20 cellular contexts compared by ENCODE assay signal in genomic region chr20:62246872-62247652, GRCh38. TPM values are rescaled to one million over a fixed set of nuclear protein-coding genes. Genes with fewer than 3 reads are reported as not detected.
DNase-seq lines count a peak whose midpoint lies in the region; ATAC-seq, FAIRE-seq and TF ChIP-seq lines count a peak whose summit lies in the region.
"Had no signal": no experiment of that assay in that cellular context is flagged by ENCODE, and none has a peak within 500 bp of the region (broad histone marks: within the 10 kb centered on the region; RNA-seq: fewer than 3 reads in every experiment).

No MANE protein-coding gene starts in this region.

- H3K4me3 ChIP-seq in CD8-positive, alpha-beta T cell (ENCODE audit: low read depth, low read length), result no peak overlapping the region
- H3K4me3 ChIP-seq in right cardiac atrium (ENCODE audit: low read length) (no peak overlapping the region), trophoblast cell (ENCODE audit: low read depth, low read length) (no peak overlapping the region)
- H3K4me3 ChIP-seq: SK-N-MC, smooth muscle cell, vagina had no signal

- H3K36me3 Mint-ChIP-seq in CD8-positive, alpha-beta T cell, result peaks cover 37% of the 10 kb centered on the region
- H3K36me3 Mint-ChIP-seq in endothelial cell (ENCODE audit: low read depth, unreplicated experiment), result no peaks in the 10 kb centered on the region

- H3K9me3 Mint-ChIP-seq in CD8-positive, alpha-beta T cell, result no peaks in the 10 kb centered on the region
- H3K9me3 Mint-ChIP-seq in endothelial cell (ENCODE audit: unreplicated experiment), result no peaks in the 10 kb centered on the region
- H3K9me3 Mint-ChIP-seq: stimulated activated memory B cell treated with anti-CD40 and anti-IgM and Interleukin-4, amounts not matched to agents 10 μg/mL and 1 μg/mL and 100 μg/mL, for 72 hours had no signal

- no peak overlapping the region for H3K27ac ChIP-seq in CD8-positive, alpha-beta T cell (ENCODE audit: low read depth, low read length)
- H3K27ac ChIP-seq in right cardiac atrium (ENCODE audit: low read length) (peak overlapping the region; percentile 44), trophoblast cell (ENCODE audit: low read depth, low read length) (no peak overlapping the region)
- H3K27ac ChIP-seq: HL-60, SK-N-MC, vagina had no signal

- H2AFZ ChIP-seq in trophoblast cell (ENCODE audit: insufficient read depth, low read length, poor library complexity), result no peak overlapping the region

- peaks cover 8% of the 10 kb centered on the region for H3K4me1 ChIP-seq in CD8-positive, alpha-beta T cell (ENCODE audit: insufficient read depth, low read length)
- H3K4me1 ChIP-seq in right cardiac atrium (ENCODE audit: control insufficient read depth, insufficient read depth, low read length), result peaks cover 16% of the 10 kb centered on the region
- no peaks in the 10 kb centered on the region for H3K4me1 ChIP-seq in trophoblast cell (ENCODE audit: control insufficient read depth in 1 of 2, insufficient read depth in 2 of 2, low read length in 2 of 2)

- H2AK5ac ChIP-seq in trophoblast cell (ENCODE audit: low read length), result no peak overlapping the region

- H4K12ac ChIP-seq in trophoblast cell (ENCODE audit: low read depth, low read length), result no peak overlapping the region

- H4K8ac ChIP-seq in trophoblast cell (ENCODE audit: low read depth, low read length), result no peak overlapping the region

- no peaks in the 10 kb centered on the region for H3K9me3 ChIP-seq in CD8-positive, alpha-beta T cell (ENCODE audit: low read length)
- no peaks in the 10 kb centered on the region for H3K9me3 ChIP-seq in right cardiac atrium (ENCODE audit: control insufficient read depth, low read length)
- H3K9me3 ChIP-seq in trophoblast cell (ENCODE audit: insufficient read depth, low read depth, low read length), result no peaks in the 10 kb centered on the region
- H3K9me3 ChIP-seq: vagina had no signal

- H3K27me3 Mint-ChIP-seq in CD8-positive, alpha-beta T cell (ENCODE audit: low read depth), result no peaks in the 10 kb centered on the region
- peaks cover 4% of the 10 kb centered on the region for H3K27me3 Mint-ChIP-seq in endothelial cell (ENCODE audit: unreplicated experiment)
- H3K27me3 Mint-ChIP-seq: stimulated activated memory B cell treated with anti-CD40 and anti-IgM and Interleukin-4, amounts not matched to agents 10 μg/mL and 1 μg/mL and 100 μg/mL, for 72 hours had no signal

- peaks cover 5% of the 10 kb centered on the region for H3K79me2 ChIP-seq in trophoblast cell (ENCODE audit: control insufficient read depth, insufficient read depth, low read length, poor library complexity)

- no peak overlapping the region for H3K18ac ChIP-seq in trophoblast cell (ENCODE audit: low read length)

- no peak overlapping the region for H2BK12ac ChIP-seq in trophoblast cell (ENCODE audit: low read length)

- H3K79me1 ChIP-seq in trophoblast cell (ENCODE audit: low read length), result no peaks in the 10 kb centered on the region

- H3K23ac ChIP-seq in trophoblast cell (ENCODE audit: low read length), result no peak overlapping the region

- FAIRE-seq in D721Med (lab: Jason Lieb, UNC), result no peak

- H3K36me3 ChIP-seq in CD8-positive, alpha-beta T cell (ENCODE audit: insufficient read depth, low read length), result peaks cover 3% of the 10 kb centered on the region
- H3K36me3 ChIP-seq in trophoblast cell (ENCODE audit: control insufficient read depth in 1 of 2, insufficient read depth in 2 of 2, low read length in 2 of 2), result peaks cover 21 to 23% of the 10 kb centered on the region in 2 experiments

- POLR2A ChIA-PET in CD8-positive, alpha-beta T cell (lab: Charles Lee), result interaction anchor here (1.4 kb wide), 1 partner anchor 9 kb away, joined by 4 read pairs; no protein-coding TSS in a partner anchor

- peak overlapping the region; percentile 13 for H3K4ac ChIP-seq in trophoblast cell (ENCODE audit: low read depth, low read length)

- ATAC-seq in CD8-positive, alpha-beta T cell, result no peak
- peak; percentile 54 to 64 for ATAC-seq in right cardiac atrium
- ATAC-seq in GM21786 (IDR thresholded peaks at IDR 0.05; ENCODE audit: unreplicated experiment), result no peak
- ATAC-seq: stimulated activated memory B cell treated with anti-CD40 and anti-IgM and Interleukin-4, amounts not matched to agents 10 μg/mL and 1 μg/mL and 100 μg/mL, for 72 hours had no signal

- H3K9ac ChIP-seq in trophoblast cell (ENCODE audit: low read length), result no peak overlapping the region

- H2BK5ac ChIP-seq in trophoblast cell (ENCODE audit: low read depth, low read length, poor library complexity), result no peak overlapping the region

- peaks cover 45% of the 10 kb centered on the region for H3K4me1 Mint-ChIP-seq in CD8-positive, alpha-beta T cell (ENCODE audit: low read depth)
- no peaks in the 10 kb centered on the region for H3K4me1 Mint-ChIP-seq in endothelial cell (ENCODE audit: unreplicated experiment)

- 59% methylated on average over 22 of the region's 22 CpGs for WGBS in right cardiac atrium
- WGBS in trophoblast cell (ENCODE audit: extremely low coverage, insufficient coverage, insufficient read length), result no CpG with 5 or more reads among the region's 22 CpGs

- no peak overlapping the region for H2BK120ac ChIP-seq in trophoblast cell (ENCODE audit: insufficient read depth, low read length, poor library complexity)

- no peak overlapping the region for H3K4me3 Mint-ChIP-seq in CD8-positive, alpha-beta T cell
- no peak overlapping the region for H3K4me3 Mint-ChIP-seq in endothelial cell (ENCODE audit: unreplicated experiment)
- H3K4me3 Mint-ChIP-seq: stimulated activated memory B cell treated with anti-CD40 and anti-IgM and Interleukin-4, amounts not matched to agents 10 μg/mL and 1 μg/mL and 100 μg/mL, for 72 hours had no signal

- no peak overlapping the region for H3K4me2 ChIP-seq in trophoblast cell (ENCODE audit: low read length)
- H3K4me2 ChIP-seq: smooth muscle cell had no signal

- DNase-seq in CD8-positive, alpha-beta T cell, result no peak
- DNase-seq in SHP77 (lab: John Stamatoyannopoulos, UW) (peak; percentile 48 to 80), right cardiac atrium (peak in 2 of 3 donors; percentile 64 to 76), trophoblast cell (no peak), endothelial cell (ENCODE audit: low spot score) (no peak), D721Med (ENCODE audit: insufficient read length, low spot score) (no peak), HPDE6-E6E7 (ENCODE audit: extremely low spot score) (no peak)
- DNase-seq: activated CD4-positive, alpha-beta T cell treated with anti-CD3 and anti-CD28 coated beads, Interleukin-2, amount 50 U/mL, for 48 hours; foreskin melanocyte; Karpas-422; mesendoderm; NCI-H1436 treated with DMSO at 0.1 percent for 48 hours; NCI-H446 treated with DMSO at 0.1 percent for 48 hours had no signal

- no peak overlapping the region for H3K14ac ChIP-seq in trophoblast cell (ENCODE audit: low read length)

- no peaks in the 10 kb centered on the region for H3K27me3 ChIP-seq in CD8-positive, alpha-beta T cell (ENCODE audit: insufficient read depth, low read length)
- H3K27me3 ChIP-seq in right cardiac atrium (ENCODE audit: control insufficient read depth, insufficient read depth) (no peaks in the 10 kb centered on the region), trophoblast cell (ENCODE audit: insufficient read depth, low read length) (no peaks in the 10 kb centered on the region)
- H3K27me3 ChIP-seq: vagina had no signal

- CTCF ChIA-PET in CD8-positive, alpha-beta T cell (lab: Charles Lee), result no interaction called here

- H4K91ac ChIP-seq in trophoblast cell (ENCODE audit: low read depth, low read length), result no peak overlapping the region

- intact Hi-C loops in CD8-positive, alpha-beta T cell (cut with DNase I, micrococcal nuclease), result no loop called here
- intact Hi-C loops in right cardiac atrium (cut with DNase I), result no loop called here

- no peak for TF ChIP-seq CTCF in CD8-positive, alpha-beta T cell (IDR thresholded peaks at IDR 0.05)
- no peak for TF ChIP-seq CTCF in endothelial cell (IDR thresholded peaks at IDR 0.05; ENCODE audit: unreplicated experiment)
- TF ChIP-seq CTCF in D721Med (IDR thresholded peaks at IDR 0.05; ENCODE audit: insufficient read depth, missing control alignments), result no peak

- H3K27ac Mint-ChIP-seq in CD8-positive, alpha-beta T cell, result peak overlapping the region; percentile 22
- H3K27ac Mint-ChIP-seq in endothelial cell (ENCODE audit: unreplicated experiment), result no peak overlapping the region
- H3K27ac Mint-ChIP-seq: stimulated activated memory B cell treated with anti-CD40 and anti-IgM and Interleukin-4, amounts not matched to agents 10 μg/mL and 1 μg/mL and 100 μg/mL, for 72 hours had no signal

RNA-seq across cellular contexts. Expression of gene OSBPL2, which starts 8.7 kb away (rescaled TPM):
- total RNA-seq in CD8-positive, alpha-beta T cell, result 10 to 100 TPM; 63.6 to 64.2 TPM
- 10 to 100 TPM; 44.1 to 61.6 (median 44.7) TPM for total RNA-seq in right cardiac atrium
- polyA plus RNA-seq in right cardiac atrium, result 20.0 TPM
- polyA plus RNA-seq in trophoblast cell (2013), result 57.6 and 60.3 TPM in 2 replicates
- total RNA-seq in endothelial cell (ENCODE audit: unreplicated experiment), result 39.5 TPM

RNA-seq across cellular contexts. Expression of gene HRH3, which starts 27.0 kb away (rescaled TPM):
- total RNA-seq in CD8-positive, alpha-beta T cell, result not detected
- total RNA-seq in right cardiac atrium (not detected), endothelial cell (ENCODE audit: unreplicated experiment) (not detected)
- not detected for polyA plus RNA-seq in right cardiac atrium
- 0.15 and 0.18 TPM in 2 replicates for polyA plus RNA-seq in trophoblast cell (2013)
- total RNA-seq: chondrocyte, smooth muscle cell, vagina had no signal
- polyA plus RNA-seq: smooth muscle cell had no signal

RNA-seq across cellular contexts. Expression of gene ADRM1, which starts 55.7 kb away (rescaled TPM):
- 10 to 100 TPM; 52.7 to 52.9 TPM for total RNA-seq in CD8-positive, alpha-beta T cell
- total RNA-seq in right cardiac atrium (10 to 100 TPM; 65.0 to 80.9 (median 73.4) TPM), endothelial cell (ENCODE audit: unreplicated experiment) (132 TPM)
- 87.5 TPM for polyA plus RNA-seq in right cardiac atrium
- polyA plus RNA-seq in trophoblast cell (2013), result 164 and 175 TPM in 2 replicates

Comparison
In these comparisons a context has a peak if more than half of its experiments do, and no peak if none do; other contexts are left out.
1. ATAC-seq: peak in right cardiac atrium (2 of 2); none in CD8-positive, alpha-beta T cell (single experiment) and GM21786 (single experiment).
2. DNase-seq: peak in SHP77 (2 of 2) and right cardiac atrium (2 of 3); none in CD8-positive, alpha-beta T cell (0 of 7), trophoblast cell (0 of 2), endothelial cell (single experiment), D721Med (single experiment) and HPDE6-E6E7 (single experiment).